28 cellular contexts compared by ENCODE assay signal in genomic region chr9:23751614-23752013, GRCh38.
"Had no signal": no experiment of that assay in that cellular context is flagged by ENCODE, and none has a peak within 500 bp of the region (broad histone marks: within the 10 kb centered on the region; RNA-seq: fewer than 3 reads in every experiment).

No MANE protein-coding gene starts in this region.

- H3K4me3 ChIP-seq: colonic mucosa, coronary artery, dorsolateral prefrontal cortex, esophagus muscularis mucosa, esophagus squamous epithelium, gastroesophageal sphincter, heart left ventricle, heart right ventricle, hepatocyte had no signal

- H3K27me3 Mint-ChIP-seq: dendritic cell treated with granulocyte-macrophage colony-stimulating factor and Interleukin-4, amounts not matched to agents 40 ng/mL and 50 ng/mL, for 4 days; effector memory CD8-positive, alpha-beta T cell had no signal

- ATAC-seq: effector memory CD8-positive, alpha-beta T cell; esophagus mucosa; foreskin keratinocyte; gastroesophageal sphincter; heart left ventricle; heart right ventricle had no signal

- H3K9me3 ChIP-seq: colonic mucosa, esophagus muscularis mucosa, esophagus squamous epithelium, gastroesophageal sphincter, heart left ventricle, heart right ventricle had no signal

- H3K4me1 ChIP-seq: colonic mucosa, esophagus muscularis mucosa, esophagus squamous epithelium, gastroesophageal sphincter, heart left ventricle, heart right ventricle had no signal

- H3K9me3 Mint-ChIP-seq: dendritic cell treated with granulocyte-macrophage colony-stimulating factor and Interleukin-4, amounts not matched to agents 40 ng/mL and 50 ng/mL, for 4 days; endodermal cell had no signal

- H3K79me2 ChIP-seq: hepatocyte had no signal

- H3K36me3 ChIP-seq: colonic mucosa, esophagus muscularis mucosa, esophagus squamous epithelium, gastroesophageal sphincter, heart left ventricle, heart right ventricle had no signal

- H3K27me3 ChIP-seq: colonic mucosa, dorsolateral prefrontal cortex, esophagus muscularis mucosa, esophagus squamous epithelium, foreskin keratinocyte, gastroesophageal sphincter, heart left ventricle, heart right ventricle, hepatocyte had no signal

- H3K27ac Mint-ChIP-seq: dendritic cell treated with granulocyte-macrophage colony-stimulating factor and Interleukin-4, amounts not matched to agents 40 ng/mL and 50 ng/mL, for 4 days; effector memory CD8-positive, alpha-beta T cell; endodermal cell had no signal

- FAIRE-seq: colon, endometrium, endothelial cell of umbilical vein, frontal cortex had no signal

- DNase-seq: colonic mucosa; cortex of kidney; dermis blood vessel endothelial cell; dorsolateral prefrontal cortex; effector CD4-positive, alpha-beta T cell; effector CD8-positive, alpha-beta T cell; effector memory CD4-positive, alpha-beta T cell; effector memory CD8-positive, alpha-beta T cell; endodermal cell; erythroblast; esophagus squamous epithelium; foreskin fibroblast; foreskin keratinocyte; foreskin melanocyte; head of caudate nucleus; heart left ventricle; heart right ventricle had no signal

- H3K27ac ChIP-seq: colonic mucosa, coronary artery, dorsolateral prefrontal cortex, epithelial cell of prostate, esophagus muscularis mucosa, esophagus squamous epithelium, foreskin keratinocyte, gastroesophageal sphincter, heart left ventricle, heart right ventricle, hepatocyte had no signal

- H3K4me3 Mint-ChIP-seq: dendritic cell treated with granulocyte-macrophage colony-stimulating factor and Interleukin-4, amounts not matched to agents 40 ng/mL and 50 ng/mL, for 4 days; effector memory CD8-positive, alpha-beta T cell; endodermal cell had no signal

- H2AFZ ChIP-seq: hepatocyte had no signal

- H3K4me2 ChIP-seq: hepatocyte had no signal
